In genomic region chr3:36227982-36228381, GRCh38 we compare ENCODE assay signal across 26 cellular contexts.
DNase-seq lines count a peak whose midpoint lies in the region; ATAC-seq and TF ChIP-seq lines count a peak whose summit lies in the region.
"Had no signal": no experiment of that assay in that cellular context is flagged by ENCODE, and none has a peak within 500 bp of the region (broad histone marks: within the 10 kb centered on the region; RNA-seq: fewer than 3 reads in every experiment).

No MANE protein-coding gene starts in this region.

- peaks cover 13% of the 10 kb centered on the region for H3K9me3 Mint-ChIP-seq in mesothelial cell of epicardium
- H3K9me3 Mint-ChIP-seq: activated naive CD4-positive, alpha-beta T cell treated with anti-CD3 and anti-CD28 coated beads for 36 hours; activated T-cell treated with anti-CD3 and anti-CD28 coated beads, Interleukin-2, amount 50 U/mL, for 4 hours; T-helper 2 cell treated with Interferon-gamma antibody and Interleukin-4, amounts not matched to agents 5 μg/mL and 100 μg/mL, for 36 hours had no signal

- H3K27me3 Mint-ChIP-seq in mesothelial cell of epicardium (ENCODE audit: low read depth) = peaks cover 11% of the 10 kb centered on the region

- H3K27me3 ChIP-seq in left ventricle myocardium inferior (ENCODE audit: low read depth) = no peaks in the 10 kb centered on the region
- H3K27me3 ChIP-seq: BLaER1 treated with 17β-estradiol and CSF1 and Interleukin-3, amounts not matched to agents 10 nM and 100 nM; cardiac muscle cell; ovary; right lobe of liver; suprapubic skin; vagina had no signal

- no peak overlapping the region for H3K27ac Mint-ChIP-seq in mesothelial cell of epicardium
- H3K27ac Mint-ChIP-seq: activated CD8-positive, alpha-beta T cell treated with anti-CD3 and anti-CD28 coated beads, Interleukin-2, amount 10 ng/mL, durations not matched to agents 7 days and 5 days; activated naive CD4-positive, alpha-beta T cell treated with anti-CD3 and anti-CD28 coated beads for 36 hours; naive thymus-derived CD4-positive, alpha-beta T cell; T-helper 2 cell treated with Interferon-gamma antibody and Interleukin-4, amounts not matched to agents 5 μg/mL and 100 μg/mL, for 36 hours had no signal

- H3K27ac ChIP-seq in left ventricle myocardium inferior (replicated peaks) = no peak overlapping the region
- H3K27ac ChIP-seq: BLaER1 treated with 17β-estradiol and CSF1 and Interleukin-3, amounts not matched to agents 10 nM and 100 nM; cardiac muscle cell; foreskin keratinocyte; ovary; right lobe of liver; suprapubic skin; vagina had no signal

- intact Hi-C loops in Right ventricle myocardium superior (cut with DNase I) = no loop called here
- intact Hi-C loops in left ventricle myocardium inferior (cut with micrococcal nuclease) = no loop called here

- ATAC-seq in Right ventricle myocardium superior (ENCODE audit: poor library complexity) = peak; percentile 66
- ATAC-seq: activated CD8-positive, alpha-beta T cell treated with anti-CD3 and anti-CD28 coated beads, Interleukin-2, amount 10 ng/mL, durations not matched to agents 7 days and 5 days; activated T-cell treated with anti-CD3 and anti-CD28 coated beads, Interleukin-2, amount 50 U/mL, for 4 hours; foreskin keratinocyte; naive thymus-derived CD4-positive, alpha-beta T cell; Panc1; right lobe of liver had no signal

- no peaks in the 10 kb centered on the region for H3K36me3 Mint-ChIP-seq in mesothelial cell of epicardium
- H3K36me3 Mint-ChIP-seq: naive thymus-derived CD4-positive, alpha-beta T cell had no signal

- DNase-seq in Right ventricle myocardium superior (no peak), left ventricle myocardium inferior (no peak), NCI-H510A treated with DMSO at 0.1 percent for 48 hours (lab: John Stamatoyannopoulos, UW) (peak; percentile 28), choroid plexus epithelial cell (ENCODE audit: low read depth) (peak; percentile 7), putamen (ENCODE audit: low spot score) (no peak), mesothelial cell of epicardium (ENCODE audit: low spot score in 2 of 2, unreplicated experiment in 2 of 2) (no peak), cerebellar nuclear complex (lab: John Stamatoyannopoulos, UW) (no peak)
- no peak for DNase-seq in activated CD8-positive, alpha-beta memory T cell treated with anti-CD3 and anti-CD28 coated beads, Interleukin-2, amount 50 U/mL, for 48 hours
- DNase-seq: activated CD8-positive, alpha-beta T cell treated with anti-CD3 and anti-CD28 coated beads, Interleukin-2, amount 10 ng/mL, durations not matched to agents 7 days and 5 days; activated naive CD4-positive, alpha-beta T cell treated with anti-CD3 and anti-CD28 coated beads for 36 hours; activated T-cell treated with anti-CD3 and anti-CD28 coated beads, Interleukin-2, amount 50 U/mL, for 4 hours; Calu3; erythroblast; foreskin keratinocyte; kidney; naive thymus-derived CD4-positive, alpha-beta T cell; NCI-H748 treated with DMSO at 0.1 percent for 48 hours; ovary; right lobe of liver; SK-N-SH had no signal

- H3K9me3 ChIP-seq in left ventricle myocardium inferior (replicated peaks) = peaks cover 9% of the 10 kb centered on the region
- H3K9me3 ChIP-seq: ovary, right lobe of liver, SK-N-SH, suprapubic skin, vagina had no signal

- no peak overlapping the region for H3K4me3 ChIP-seq in left ventricle myocardium inferior
- H3K4me3 ChIP-seq in choroid plexus epithelial cell (ENCODE audit: low read depth, low read length) = no peak overlapping the region
- H3K4me3 ChIP-seq: BLaER1 treated with 17β-estradiol and CSF1 and Interleukin-3, amounts not matched to agents 10 nM and 100 nM; cardiac muscle cell; ovary; right lobe of liver; suprapubic skin; vagina had no signal

- peaks cover 7% of the 10 kb centered on the region for H3K4me1 Mint-ChIP-seq in mesothelial cell of epicardium
- H3K4me1 Mint-ChIP-seq: naive thymus-derived CD4-positive, alpha-beta T cell had no signal

- TF ChIP-seq CTCF in left ventricle myocardium inferior (IDR thresholded peaks at IDR 0.05; ENCODE audit: borderline replicate concordance) (no peak), choroid plexus epithelial cell (conservative IDR thresholded peaks at IDR 0.05; ENCODE audit: low read depth, low read length) (no peak), mesothelial cell of epicardium (IDR thresholded peaks at IDR 0.05; ENCODE audit: unreplicated experiment) (no peak)

- no peaks in the 10 kb centered on the region for H3K4me1 ChIP-seq in left ventricle myocardium inferior
- H3K4me1 ChIP-seq: BLaER1 treated with 17β-estradiol and CSF1 and Interleukin-3, amounts not matched to agents 10 nM and 100 nM; foreskin keratinocyte; right lobe of liver; suprapubic skin; vagina had no signal

- H3K36me3 ChIP-seq in left ventricle myocardium inferior = no peaks in the 10 kb centered on the region
- H3K36me3 ChIP-seq: BLaER1 treated with 17β-estradiol and CSF1 and Interleukin-3, amounts not matched to agents 10 nM and 100 nM; cardiac muscle cell; ovary; right lobe of liver; suprapubic skin; vagina had no signal

- H3K4me3 Mint-ChIP-seq in mesothelial cell of epicardium = no peak overlapping the region
- H3K4me3 Mint-ChIP-seq: activated CD8-positive, alpha-beta T cell treated with anti-CD3 and anti-CD28 coated beads, Interleukin-2, amount 10 ng/mL, durations not matched to agents 7 days and 5 days; activated naive CD4-positive, alpha-beta T cell treated with anti-CD3 and anti-CD28 coated beads for 36 hours; activated T-cell treated with anti-CD3 and anti-CD28 coated beads, Interleukin-2, amount 50 U/mL, for 4 hours; naive thymus-derived CD4-positive, alpha-beta T cell; T-helper 2 cell treated with Interferon-gamma antibody and Interleukin-4, amounts not matched to agents 5 μg/mL and 100 μg/mL, for 36 hours had no signal

Comparison
In these comparisons a context has a peak if more than half of its experiments do, and no peak if none do; other contexts are left out.
1. DNase-seq: peak in NCI-H510A treated with DMSO at 0.1 percent for 48 hours (single experiment) and choroid plexus epithelial cell (single experiment); none in Right ventricle myocardium superior (single experiment), left ventricle myocardium inferior (single experiment), putamen (single experiment), mesothelial cell of epicardium (0 of 2), activated CD8-positive, alpha-beta memory T cell treated with anti-CD3 and anti-CD28 coated beads, Interleukin-2, amount 50 U/mL, for 48 hours (single experiment) and cerebellar nuclear complex (0 of 2).